8 cellular contexts compared by ENCODE assay signal in the genomic region with DNA sequence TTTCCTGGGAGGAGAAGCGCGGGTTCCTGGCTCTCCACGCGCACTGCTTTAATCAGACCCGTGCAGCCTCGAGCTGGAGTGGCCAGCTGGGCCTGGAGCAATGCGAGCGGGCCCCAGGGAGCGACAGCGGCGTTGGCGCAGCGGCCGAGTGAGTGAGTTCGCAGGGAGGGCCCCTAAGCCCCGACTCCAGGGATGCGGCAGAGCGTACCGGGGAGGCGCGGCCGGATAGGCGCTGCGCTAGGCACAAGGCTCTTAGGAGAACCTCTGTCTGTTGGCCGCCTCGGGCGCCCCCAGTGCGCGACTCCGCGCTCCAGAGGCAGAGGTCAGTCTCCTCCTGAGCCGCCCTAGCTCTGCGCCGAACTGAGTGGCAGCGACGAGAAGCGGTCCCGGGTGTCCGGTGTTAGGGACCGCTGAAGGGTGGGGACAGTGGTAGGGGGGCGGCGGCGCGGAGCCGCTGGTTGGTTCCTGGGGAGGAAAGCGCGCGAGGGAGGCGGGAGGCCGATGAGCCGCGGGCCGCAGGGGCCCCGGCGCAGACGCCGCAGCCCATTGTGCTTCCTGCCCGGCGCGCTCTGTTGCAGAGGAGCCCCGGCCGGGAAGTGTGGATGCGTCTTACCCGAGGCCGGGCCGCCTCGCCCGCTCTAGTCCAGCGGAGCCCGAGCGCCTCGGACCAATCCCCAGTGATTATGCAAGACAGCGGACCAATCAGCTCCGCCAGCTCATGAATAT. TPM values are rescaled to one million over a fixed set of nuclear protein-coding genes. Genes with fewer than 3 reads are reported as not detected.
DNase-seq lines count a peak whose midpoint lies in the region; ATAC-seq and TF ChIP-seq lines count a peak whose summit lies in the region.

No MANE protein-coding gene starts in this region.

- ATAC-seq in GM19043 (IDR thresholded peaks at IDR 0.05; ENCODE audit: low read depth, unreplicated experiment) (peak; percentile 82), HG03175 (IDR thresholded peaks at IDR 0.05; ENCODE audit: unreplicated experiment) (peak; percentile 80)
- peak; percentile 81 to 86 for ATAC-seq in activated CD4-positive, CD25-positive, alpha-beta regulatory T cell treated with anti-CD3 and anti-CD28 coated beads, Interleukin-2, amount 50 U/mL, for 24 hours

- WGBS in thyroid gland, 2 donors: 2 to 4% methylated on average over 17 to 47 of the region's 74 CpGs

- peak overlapping the region; percentile 88 for H3K4me3 Mint-ChIP-seq in Calu3 (ENCODE audit: low read depth, unreplicated experiment)

- peak overlapping the region; percentile 14 for H3K27ac Mint-ChIP-seq in Calu3 (ENCODE audit: unreplicated experiment)

- CTCF ChIA-PET in Calu3 (lab: Charles Lee): interaction anchor here (0.6 to 2.0 kb wide), 4 partner anchors 11 to 141 kb away, joined by 5 to 8 read pairs (median 5); no protein-coding TSS in a partner anchor

- TF ChIP-seq CTCF in Calu3 (IDR thresholded peaks at IDR 0.05; ENCODE audit: unreplicated experiment): no peak
- no peak for TF ChIP-seq CTCF in epithelial cell of proximal tubule (conservative IDR thresholded peaks at IDR 0.05; ENCODE audit: low read depth, low read length)
- no peak for TF ChIP-seq CTCF in thyroid gland (IDR thresholded peaks at IDR 0.05)

- no peak for TF ChIP-seq POLR2A in thyroid gland (IDR thresholded peaks at IDR 0.05)

- H3K27me3 ChIP-seq in mononuclear cell (ENCODE audit: insufficient read depth, low read length) (peaks cover 100% of the 10 kb centered on the region), thyroid gland (peaks cover 75% of the 10 kb centered on the region)

- intact Hi-C loops in Calu3 (cut with micrococcal nuclease; ENCODE audit: unreplicated experiment) (no loop called here), thyroid gland (cut with DNase I) (no loop called here)

- H3K9me3 Mint-ChIP-seq in Calu3 (ENCODE audit: low read depth, unreplicated experiment): no peaks in the 10 kb centered on the region

- H3K36me3 ChIP-seq in thyroid gland: no peaks in the 10 kb centered on the region

- DNase-seq in Calu3 (peak; percentile 85), NCI-H345 treated with DMSO at 0.1 percent for 48 hours (lab: John Stamatoyannopoulos, UW; ENCODE audit: unreplicated experiment) (peak; percentile 94), epithelial cell of proximal tubule (ENCODE audit: low read depth) (peak; percentile 51), thyroid gland (peak; percentile 52)

- H3K36me3 Mint-ChIP-seq in Calu3 (ENCODE audit: insufficient read depth, unreplicated experiment): peaks cover 23% of the 10 kb centered on the region

- peaks cover 82% of the 10 kb centered on the region for H3K27me3 Mint-ChIP-seq in Calu3 (ENCODE audit: unreplicated experiment)

- H3K9me3 ChIP-seq in mononuclear cell (ENCODE audit: low read depth, low read length) (no peaks in the 10 kb centered on the region), thyroid gland (no peaks in the 10 kb centered on the region)

- peaks cover 40% of the 10 kb centered on the region for H3K4me1 Mint-ChIP-seq in Calu3 (ENCODE audit: low read depth, unreplicated experiment)

- peak overlapping the region in 2 of 3 donors; percentile 12 to 29 for H3K27ac ChIP-seq in thyroid gland

- H3K4me1 ChIP-seq in mononuclear cell (ENCODE audit: insufficient read depth, low read length) (peaks cover 69% of the 10 kb centered on the region), thyroid gland (peaks cover 20 to 41% of the 10 kb centered on the region in 2 donors)

- BruUV-seq in Calu3 (replicated peaks; lab: Mats Ljungman, UMichigan): no TSS peak

- peak overlapping the region; percentile 50 for H3K4me3 ChIP-seq in epithelial cell of proximal tubule (ENCODE audit: low read depth, low read length)
- H3K4me3 ChIP-seq in mononuclear cell (ENCODE audit: low read length): peak overlapping the region; percentile 17
- H3K4me3 ChIP-seq in thyroid gland (replicated peaks in 1 of 3): peak overlapping the region in 2 of 3 donors; percentile 14 to 29

RNA-seq across cellular contexts. Expression of gene DLX1, which starts 0.4 kb away (rescaled TPM):
- total RNA-seq in Calu3 (2022) (not detected in 2 replicates), epithelial cell of proximal tubule (0.22 TPM in 1 of 2 replicates, not detected in the other), mononuclear cell (not detected), thyroid gland (1 to 10 TPM in 2 of 4 donors, under 1 TPM in 2; 0.68 to 1.5 (median 1.0) TPM)

RNA-seq across cellular contexts. Expression of gene DLX2, which starts 17.8 kb away (rescaled TPM):
- total RNA-seq in Calu3 (2022): not detected in 2 replicates
- 0.12 TPM in 1 of 2 replicates, not detected in the other for total RNA-seq in epithelial cell of proximal tubule
- total RNA-seq in mononuclear cell: not detected
- under 1 TPM in 3 of 4 donors, not detected in 1; 0.25 to 0.78 (median 0.40) TPM for total RNA-seq in thyroid gland

Comparison
In these comparisons a context has a peak if more than half of its experiments do, and no peak if none do; other contexts are left out.
1. Peak in every context shown above with its lines: DNase-seq, ATAC-seq, H3K4me3 ChIP-seq and H3K27ac ChIP-seq.